15 cellular contexts compared by ENCODE assay signal in genomic region chr6:29629571-29629970, GRCh38. TPM values are rescaled to one million over a fixed set of nuclear protein-coding genes. Genes with fewer than 3 reads are reported as not detected.
DNase-seq lines count a peak whose midpoint lies in the region; ATAC-seq and TF ChIP-seq lines count a peak whose summit lies in the region.
"Had no signal": no experiment of that assay in that cellular context is flagged by ENCODE, and none has a peak within 500 bp of the region (broad histone marks: within the 10 kb centered on the region; RNA-seq: fewer than 3 reads in every experiment).

No MANE protein-coding gene starts in this region.

- TF ChIP-seq POLR2A in breast epithelium (IDR thresholded peaks at IDR 0.05), result no peak

- H3K27me3 Mint-ChIP-seq in CD8-positive, alpha-beta memory T cell, result peaks cover 3 to 20% of the 10 kb centered on the region in 2 donors
- H3K27me3 Mint-ChIP-seq in HFFc6 (ENCODE audit: insufficient read depth), result peaks cover 3% of the 10 kb centered on the region
- H3K27me3 Mint-ChIP-seq in activated naive CD8-positive, alpha-beta T cell treated with anti-CD3 and anti-CD28 coated beads for 36 hours, result peaks cover 10% of the 10 kb centered on the region
- H3K27me3 Mint-ChIP-seq in naive thymus-derived CD4-positive, alpha-beta T cell, result peaks cover 0 to 65% (median 0%) of the 10 kb centered on the region in 5 donors

- peak overlapping the region in 6 of 7 donors; percentile 9 to 94 (median 92) for H3K4me3 Mint-ChIP-seq in CD8-positive, alpha-beta memory T cell
- H3K4me3 Mint-ChIP-seq in HFFc6, result peak overlapping the region; percentile 93; the same call in 1 of the 2 replicates
- peak overlapping the region; percentile 89 for H3K4me3 Mint-ChIP-seq in activated naive CD8-positive, alpha-beta T cell treated with anti-CD3 and anti-CD28 coated beads for 36 hours
- H3K4me3 Mint-ChIP-seq in naive thymus-derived CD4-positive, alpha-beta T cell, result peak overlapping the region; percentile 88 to 96 (median 92)

- CTCF ChIA-PET in CD8-positive, alpha-beta memory T cell (lab: Charles Lee), result interaction anchor here (0.8 to 8.4 kb wide), 3 partner anchors 20 to 24 kb away, joined by 3 to 34 read pairs (median 4); no protein-coding TSS in a partner anchor
- CTCF ChIA-PET in naive thymus-derived CD4-positive, alpha-beta T cell (lab: Charles Lee), result interaction anchor here (0.9 to 6.4 kb wide), 6 partner anchors 12 to 25 kb away, joined by 3 to 25 read pairs (median 11); no protein-coding TSS in a partner anchor

- H3K4me1 Mint-ChIP-seq in CD8-positive, alpha-beta memory T cell, result peaks cover 41 to 53% (median 43%) of the 10 kb centered on the region in 3 donors
- H3K4me1 Mint-ChIP-seq in HFFc6 (ENCODE audit: low read depth), result peaks cover 74% of the 10 kb centered on the region
- H3K4me1 Mint-ChIP-seq in activated naive CD8-positive, alpha-beta T cell treated with anti-CD3 and anti-CD28 coated beads for 36 hours, result peaks cover 33% of the 10 kb centered on the region
- peaks cover 46 to 62% (median 59%) of the 10 kb centered on the region in 7 donors for H3K4me1 Mint-ChIP-seq in naive thymus-derived CD4-positive, alpha-beta T cell

- DNase-seq in CD8-positive, alpha-beta memory T cell, result no peak
- DNase-seq in HFFc6, result no peak
- DNase-seq in activated naive CD8-positive, alpha-beta T cell treated with anti-CD3 and anti-CD28 coated beads for 36 hours, result no peak
- no peak for DNase-seq in naive thymus-derived CD4-positive, alpha-beta T cell
- DNase-seq in head of caudate nucleus, result no peak
- DNase-seq in breast epithelium (ENCODE audit: low spot score in 2 of 2), result no peak
- DNase-seq: activated T-cell treated with anti-CD3 and anti-CD28 coated beads for 4 hours; brain microvascular endothelial cell; effector memory CD4-positive, alpha-beta T cell; gastrocnemius medialis; left cardiac atrium; NCI-H524; tibial artery had no signal

- ATAC-seq in naive thymus-derived CD4-positive, alpha-beta T cell, result no peak
- ATAC-seq in GM19328 (IDR thresholded peaks at IDR 0.05; ENCODE audit: unreplicated experiment), result no peak
- no peak for ATAC-seq in HG03039 (IDR thresholded peaks at IDR 0.05; ENCODE audit: unreplicated experiment)
- ATAC-seq: gastrocnemius medialis, left cardiac atrium had no signal

- TF ChIP-seq CTCF in HFFc6 (IDR thresholded peaks at IDR 0.05), result no peak
- no peak for TF ChIP-seq CTCF in breast epithelium (IDR thresholded peaks at IDR 0.05)

- H3K36me3 Mint-ChIP-seq in CD8-positive, alpha-beta memory T cell, result peaks cover 0 to 2% (median 1%) of the 10 kb centered on the region in 3 donors
- no peaks in the 10 kb centered on the region; the same call in 1 of the 2 replicates for H3K36me3 Mint-ChIP-seq in HFFc6 (ENCODE audit: low read depth)
- peaks cover 1% of the 10 kb centered on the region for H3K36me3 Mint-ChIP-seq in activated naive CD8-positive, alpha-beta T cell treated with anti-CD3 and anti-CD28 coated beads for 36 hours
- peaks cover 0 to 14% (median 0%) of the 10 kb centered on the region in 5 donors for H3K36me3 Mint-ChIP-seq in naive thymus-derived CD4-positive, alpha-beta T cell

- no peaks in the 10 kb centered on the region for H3K9me3 ChIP-seq in CD8-positive, alpha-beta memory T cell (ENCODE audit: low read length)
- no peaks in the 10 kb centered on the region for H3K9me3 ChIP-seq in naive thymus-derived CD4-positive, alpha-beta T cell (ENCODE audit: control insufficient read depth in 2 of 3, low read length in 3 of 3)
- no peaks in the 10 kb centered on the region for H3K9me3 ChIP-seq in breast epithelium
- H3K9me3 ChIP-seq: gastrocnemius medialis, tibial artery had no signal

- H3K4me3 ChIP-seq in CD8-positive, alpha-beta memory T cell (ENCODE audit: low read length), result no peak overlapping the region
- no peak overlapping the region for H3K4me3 ChIP-seq in naive thymus-derived CD4-positive, alpha-beta T cell (ENCODE audit: low read length)
- H3K4me3 ChIP-seq in breast epithelium, result no peak overlapping the region

- H3K9me3 Mint-ChIP-seq in CD8-positive, alpha-beta memory T cell, result no peaks in the 10 kb centered on the region
- no peaks in the 10 kb centered on the region for H3K9me3 Mint-ChIP-seq in HFFc6
- H3K9me3 Mint-ChIP-seq in activated naive CD8-positive, alpha-beta T cell treated with anti-CD3 and anti-CD28 coated beads for 36 hours, result no peaks in the 10 kb centered on the region
- peaks cover 0 to 6% (median 0%) of the 10 kb centered on the region in 11 donors for H3K9me3 Mint-ChIP-seq in naive thymus-derived CD4-positive, alpha-beta T cell

- POLR2A ChIA-PET in CD8-positive, alpha-beta memory T cell (lab: Charles Lee), result no interaction called here
- POLR2A ChIA-PET in naive thymus-derived CD4-positive, alpha-beta T cell (lab: Charles Lee), result interaction anchor here (1.0 to 4.9 kb wide), 3 partner anchors 18 to 24 kb away, joined by 3 to 20 read pairs (median 4); no protein-coding TSS in a partner anchor

- no peak overlapping the region for H3K27ac ChIP-seq in CD8-positive, alpha-beta memory T cell (ENCODE audit: low read depth, low read length)
- H3K27ac ChIP-seq in naive thymus-derived CD4-positive, alpha-beta T cell (ENCODE audit: low read depth, low read length), result no peak overlapping the region
- no peak overlapping the region for H3K27ac ChIP-seq in breast epithelium
- H3K27ac ChIP-seq: brain microvascular endothelial cell had no signal

- intact Hi-C loops in naive thymus-derived CD4-positive, alpha-beta T cell (cut with micrococcal nuclease), result loop anchor here in 1 of 2 donors (1.0 kb wide), 1 partner anchor 21 kb away; no protein-coding TSS in a partner anchor
- intact Hi-C loops in head of caudate nucleus (cut with DNase I) (no loop called here), breast epithelium (cut with DNase I; ENCODE audit: low total_unique reads) (no loop called here)

- H3K27ac Mint-ChIP-seq in CD8-positive, alpha-beta memory T cell, result peak overlapping the region in 1 of 8 donors; percentile 51
- peak overlapping the region; percentile 93; the same call in 1 of the 2 replicates for H3K27ac Mint-ChIP-seq in HFFc6
- H3K27ac Mint-ChIP-seq in activated naive CD8-positive, alpha-beta T cell treated with anti-CD3 and anti-CD28 coated beads for 36 hours, result no peak overlapping the region
- peak overlapping the region in 1 of 9 donors; percentile 78 for H3K27ac Mint-ChIP-seq in naive thymus-derived CD4-positive, alpha-beta T cell

- H3K36me3 ChIP-seq in CD8-positive, alpha-beta memory T cell (ENCODE audit: insufficient read depth, low read length), result no peaks in the 10 kb centered on the region
- peaks cover 0 to 12% (median 0%) of the 10 kb centered on the region in 3 experiments for H3K36me3 ChIP-seq in naive thymus-derived CD4-positive, alpha-beta T cell (ENCODE audit: control insufficient read depth in 2 of 3, insufficient read depth in 3 of 3, low read length in 3 of 3)
- H3K36me3 ChIP-seq in breast epithelium, result no peaks in the 10 kb centered on the region
- H3K36me3 ChIP-seq: brain microvascular endothelial cell, gastrocnemius medialis had no signal

- peaks cover 29% of the 10 kb centered on the region for H3K4me1 ChIP-seq in CD8-positive, alpha-beta memory T cell (ENCODE audit: insufficient read depth, low read length)
- peaks cover 27 to 29% of the 10 kb centered on the region in 2 donors for H3K4me1 ChIP-seq in naive thymus-derived CD4-positive, alpha-beta T cell (ENCODE audit: control insufficient read depth in 2 of 2, insufficient read depth in 2 of 2, low read length in 2 of 2)
- peaks cover 6 to 11% of the 10 kb centered on the region in 2 donors for H3K4me1 ChIP-seq in breast epithelium

- H3K27me3 ChIP-seq in CD8-positive, alpha-beta memory T cell (ENCODE audit: insufficient read depth, low read length, poor library complexity, severe bottlenecking), result peaks cover 4% of the 10 kb centered on the region
- H3K27me3 ChIP-seq in naive thymus-derived CD4-positive, alpha-beta T cell (ENCODE audit: control insufficient read depth in 2 of 2, insufficient read depth in 2 of 2, low read length in 2 of 2), result no peaks in the 10 kb centered on the region
- no peaks in the 10 kb centered on the region for H3K27me3 ChIP-seq in breast epithelium
- H3K27me3 ChIP-seq: brain microvascular endothelial cell, tibial artery had no signal

RNA-seq across cellular contexts. Expression of gene GABBR1, which starts 3.4 kb away (rescaled TPM):
- total RNA-seq in CD8-positive, alpha-beta memory T cell, result 1 to 10 TPM; 8.3 to 8.8 TPM
- polyA plus RNA-seq in CD8-positive, alpha-beta memory T cell, result 0.45 TPM
- total RNA-seq in HFFc6 (2021; fragmentation: NEBNext Ultra II Directional; extraction: Animal tissue kit (Norgen Biotek cat#: 25700)), result 10 to 100 TPM; 13.5 to 17.9 (median 17.4) TPM
- total RNA-seq in activated naive CD8-positive, alpha-beta T cell treated with anti-CD3 and anti-CD28 coated beads for 36 hours, result 1 to 10 TPM; 7.2 to 7.6 TPM
- 100 to 1,000 TPM in 1 of 5 experiments, 10 to 100 TPM in 4; 37.0 to 115 (median 61.9) TPM for total RNA-seq in naive thymus-derived CD4-positive, alpha-beta T cell
- 1 to 10 TPM; 1.2 to 2.2 TPM for polyA plus RNA-seq in naive thymus-derived CD4-positive, alpha-beta T cell
- total RNA-seq in breast epithelium, result 10 to 100 TPM; 26.1 to 49.2 (median 48.4) TPM

RNA-seq across cellular contexts. Expression of gene MOG, which starts 27.3 kb away (rescaled TPM):
- total RNA-seq in CD8-positive, alpha-beta memory T cell, result not detected
- not detected for polyA plus RNA-seq in CD8-positive, alpha-beta memory T cell
- total RNA-seq in HFFc6 (2021; fragmentation: NEBNext Ultra II Directional; extraction: Animal tissue kit (Norgen Biotek cat#: 25700)), result not detected
- total RNA-seq in activated naive CD8-positive, alpha-beta T cell treated with anti-CD3 and anti-CD28 coated beads for 36 hours, result not detected
- total RNA-seq in naive thymus-derived CD4-positive, alpha-beta T cell, result not detected
- polyA plus RNA-seq in naive thymus-derived CD4-positive, alpha-beta T cell, result not detected
- total RNA-seq in breast epithelium, result not detected
- total RNA-seq: gastrocnemius medialis had no signal

RNA-seq across cellular contexts. Expression of gene OR2H2, which starts 44.6 kb away (rescaled TPM):
- not detected for total RNA-seq in CD8-positive, alpha-beta memory T cell
- not detected for polyA plus RNA-seq in CD8-positive, alpha-beta memory T cell
- total RNA-seq in HFFc6 (2021; fragmentation: NEBNext Ultra II Directional; extraction: Animal tissue kit (Norgen Biotek cat#: 25700)), result not detected
- not detected for total RNA-seq in activated naive CD8-positive, alpha-beta T cell treated with anti-CD3 and anti-CD28 coated beads for 36 hours
- not detected for total RNA-seq in naive thymus-derived CD4-positive, alpha-beta T cell
- not detected for polyA plus RNA-seq in naive thymus-derived CD4-positive, alpha-beta T cell
- total RNA-seq in breast epithelium, result not detected
- total RNA-seq: gastrocnemius medialis, left cardiac atrium had no signal

RNA-seq across cellular contexts. Expression of gene ZFP57, which starts 51.4 kb away (rescaled TPM):
- 1 to 10 TPM; 9.0 to 9.2 TPM for total RNA-seq in CD8-positive, alpha-beta memory T cell
- 2.2 TPM for polyA plus RNA-seq in CD8-positive, alpha-beta memory T cell
- total RNA-seq in HFFc6 (2021; fragmentation: NEBNext Ultra II Directional; extraction: Animal tissue kit (Norgen Biotek cat#: 25700)), result not detected
- total RNA-seq in activated naive CD8-positive, alpha-beta T cell treated with anti-CD3 and anti-CD28 coated beads for 36 hours, result 10 to 100 TPM; 10.6 to 11.5 TPM
- total RNA-seq in naive thymus-derived CD4-positive, alpha-beta T cell, result 1 to 10 TPM in 2 of 5 experiments, not detected in 3; 1.7 to 2.3 TPM
- polyA plus RNA-seq in naive thymus-derived CD4-positive, alpha-beta T cell, result 1 to 10 TPM in 1 of 2 donors, not detected in 1; 3.3 TPM
- 1 to 10 TPM in 1 of 3 donors, under 1 TPM in 1, not detected in 1; 0.29 to 2.9 TPM for total RNA-seq in breast epithelium
